In the genomic region with DNA sequence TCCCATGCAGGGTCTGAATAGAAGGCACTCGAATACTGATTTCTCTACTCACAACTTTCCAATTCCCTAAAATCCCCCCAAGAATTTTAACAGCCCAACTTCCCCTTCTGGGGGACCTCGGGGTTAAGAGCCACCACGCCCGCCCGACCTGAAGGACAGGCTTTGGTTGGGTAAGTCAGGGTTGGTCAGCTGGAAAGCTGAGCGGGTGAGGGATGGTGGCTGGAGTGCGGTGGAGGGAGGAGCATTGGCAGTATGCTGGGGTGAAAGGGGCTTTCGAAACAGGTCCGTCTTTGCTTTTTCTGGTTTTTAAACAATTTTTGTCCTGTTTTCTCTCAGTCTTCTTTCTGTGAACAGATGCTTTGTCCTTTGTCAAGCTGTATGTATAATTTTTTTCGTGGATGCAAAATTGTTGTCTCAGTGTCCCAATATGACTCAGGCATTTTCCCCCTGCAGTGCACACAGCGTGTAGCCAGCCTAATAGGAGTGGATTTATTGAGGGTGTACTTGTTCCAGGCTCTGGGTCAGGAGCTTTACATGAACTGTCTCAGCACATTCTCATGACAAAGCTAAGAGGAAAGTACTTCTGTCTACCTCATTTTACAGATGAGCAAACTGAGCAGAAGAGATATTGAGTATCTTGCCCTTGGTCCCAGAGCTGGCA, we compare ENCODE assay signal across 1 cellular context.
TF ChIP-seq lines count a peak whose summit lies in the region.

No MANE protein-coding gene starts in this region.

TF ChIP-seq in GM12878, 131 proteins besides CTCF, POLR2A, EP300 and RAD21 (continues in another document):
- TF ChIP-seq, protein P1, sequence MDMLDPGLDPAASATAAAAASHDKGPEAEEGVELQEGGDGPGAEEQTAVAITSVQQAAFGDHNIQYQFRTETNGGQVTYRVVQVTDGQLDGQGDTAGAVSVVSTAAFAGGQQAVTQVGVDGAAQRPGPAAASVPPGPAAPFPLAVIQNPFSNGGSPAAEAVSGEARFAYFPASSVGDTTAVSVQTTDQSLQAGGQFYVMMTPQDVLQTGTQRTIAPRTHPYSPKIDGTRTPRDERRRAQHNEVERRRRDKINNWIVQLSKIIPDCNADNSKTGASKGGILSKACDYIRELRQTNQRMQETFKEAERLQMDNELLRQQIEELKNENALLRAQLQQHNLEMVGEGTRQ (IDR thresholded peaks at IDR 0.05; ENCODE audit: borderline replicate concordance, low read depth, low read length), result no peak
- no peak for TF ChIP-seq SIN3A (IDR thresholded peaks at IDR 0.05; ENCODE audit: low read depth, low read length)
- no peak for TF ChIP-seq YY1 (IDR thresholded peaks at IDR 0.05; ENCODE audit: low read depth, low read length)
- 0 out of 2 replicates have a peak, but pooled peaks have one; percentile 31 for TF ChIP-seq EED (IDR thresholded peaks at IDR 0.05; ENCODE audit: low read depth)
- no peak for TF ChIP-seq CBX3 (IDR thresholded peaks at IDR 0.05; ENCODE audit: borderline replicate concordance, low read depth)
- TF ChIP-seq, protein P2, sequence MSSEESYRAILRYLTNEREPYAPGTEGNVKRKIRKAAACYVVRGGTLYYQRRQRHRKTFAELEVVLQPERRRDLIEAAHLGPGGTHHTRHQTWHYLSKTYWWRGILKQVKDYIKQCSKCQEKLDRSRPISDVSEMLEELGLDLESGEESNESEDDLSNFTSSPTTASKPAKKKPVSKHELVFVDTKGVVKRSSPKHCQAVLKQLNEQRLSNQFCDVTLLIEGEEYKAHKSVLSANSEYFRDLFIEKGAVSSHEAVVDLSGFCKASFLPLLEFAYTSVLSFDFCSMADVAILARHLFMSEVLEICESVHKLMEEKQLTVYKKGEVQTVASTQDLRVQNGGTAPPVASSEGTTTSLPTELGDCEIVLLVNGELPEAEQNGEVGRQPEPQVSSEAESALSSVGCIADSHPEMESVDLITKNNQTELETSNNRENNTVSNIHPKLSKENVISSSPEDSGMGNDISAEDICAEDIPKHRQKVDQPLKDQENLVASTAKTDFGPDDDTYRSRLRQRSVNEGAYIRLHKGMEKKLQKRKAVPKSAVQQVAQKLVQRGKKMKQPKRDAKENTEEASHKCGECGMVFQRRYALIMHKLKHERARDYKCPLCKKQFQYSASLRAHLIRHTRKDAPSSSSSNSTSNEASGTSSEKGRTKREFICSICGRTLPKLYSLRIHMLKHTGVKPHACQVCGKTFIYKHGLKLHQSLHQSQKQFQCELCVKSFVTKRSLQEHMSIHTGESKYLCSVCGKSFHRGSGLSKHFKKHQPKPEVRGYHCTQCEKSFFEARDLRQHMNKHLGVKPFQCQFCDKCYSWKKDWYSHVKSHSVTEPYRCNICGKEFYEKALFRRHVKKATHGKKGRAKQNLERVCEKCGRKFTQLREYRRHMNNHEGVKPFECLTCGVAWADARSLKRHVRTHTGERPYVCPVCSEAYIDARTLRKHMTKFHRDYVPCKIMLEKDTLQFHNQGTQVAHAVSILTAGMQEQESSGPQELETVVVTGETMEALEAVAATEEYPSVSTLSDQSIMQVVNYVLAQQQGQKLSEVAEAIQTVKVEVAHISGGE (CRISPR knock-in tag; IDR thresholded peaks at IDR 0.05), result no peak
- TF ChIP-seq, protein P3, sequence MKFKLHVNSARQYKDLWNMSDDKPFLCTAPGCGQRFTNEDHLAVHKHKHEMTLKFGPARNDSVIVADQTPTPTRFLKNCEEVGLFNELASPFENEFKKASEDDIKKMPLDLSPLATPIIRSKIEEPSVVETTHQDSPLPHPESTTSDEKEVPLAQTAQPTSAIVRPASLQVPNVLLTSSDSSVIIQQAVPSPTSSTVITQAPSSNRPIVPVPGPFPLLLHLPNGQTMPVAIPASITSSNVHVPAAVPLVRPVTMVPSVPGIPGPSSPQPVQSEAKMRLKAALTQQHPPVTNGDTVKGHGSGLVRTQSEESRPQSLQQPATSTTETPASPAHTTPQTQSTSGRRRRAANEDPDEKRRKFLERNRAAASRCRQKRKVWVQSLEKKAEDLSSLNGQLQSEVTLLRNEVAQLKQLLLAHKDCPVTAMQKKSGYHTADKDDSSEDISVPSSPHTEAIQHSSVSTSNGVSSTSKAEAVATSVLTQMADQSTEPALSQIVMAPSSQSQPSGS (IDR thresholded peaks at IDR 0.05; ENCODE audit: low read length), result peak; percentile 19; the same call in 1 of the 2 replicates
- TF ChIP-seq DPF2 (IDR thresholded peaks at IDR 0.05), result no peak
- TF ChIP-seq RELA (IDR thresholded peaks at IDR 0.05; ENCODE audit: borderline replicate concordance, partially characterized antibody), result no peak
- no peak; the same call in 1 of the 2 replicates for TF ChIP-seq MTA3 (IDR thresholded peaks at IDR 0.05; ENCODE audit: borderline replicate concordance, low read length)
- TF ChIP-seq HDAC2 (IDR thresholded peaks at IDR 0.05), result no peak
- no peak for TF ChIP-seq ZZZ3 (IDR thresholded peaks at IDR 0.05; ENCODE audit: control insufficient read depth, insufficient read length, low read depth)
- TF ChIP-seq POLR2AphosphoS2 (IDR thresholded peaks at IDR 0.05; ENCODE audit: low read depth, low read length), result no peak
- no peak for TF ChIP-seq CHD4 (IDR thresholded peaks at IDR 0.05)
- TF ChIP-seq SPI1 (IDR thresholded peaks at IDR 0.05; ENCODE audit: borderline replicate concordance, insufficient read depth, low read depth, low read length), result no peak
- no peak for TF ChIP-seq SMARCA5 (IDR thresholded peaks at IDR 0.05)
- peak; percentile 33; the same call in 1 of the 2 replicates for TF ChIP-seq NBN (IDR thresholded peaks at IDR 0.05)
- TF ChIP-seq SP1 (IDR thresholded peaks at IDR 0.05; ENCODE audit: low read depth, low read length), result no peak
- no peak for TF ChIP-seq CEBPB (IDR thresholded peaks at IDR 0.05; ENCODE audit: borderline replicate concordance in 1 of 2, low read depth in 2 of 2, low read length in 2 of 2)
- TF ChIP-seq MEF2A (IDR thresholded peaks at IDR 0.05; ENCODE audit: insufficient read depth, low read depth, low read length), result 0 out of 2 replicates have a peak, but pooled peaks have one; percentile 8
- TF ChIP-seq SRF (IDR thresholded peaks at IDR 0.05; ENCODE audit: low read depth in 2 of 2, low read length in 2 of 2), result no peak
- TF ChIP-seq JUNB (IDR thresholded peaks at IDR 0.05), result peak; percentile 51; the same call in 1 of the 2 replicates
- no peak for TF ChIP-seq EZH2 (IDR thresholded peaks at IDR 0.05; ENCODE audit: borderline replicate concordance, control insufficient read depth, low read depth, low read length)
- TF ChIP-seq NR2C2 (IDR thresholded peaks at IDR 0.05; ENCODE audit: borderline replicate concordance, control insufficient read depth, insufficient read length, low read depth), result no peak
- no peak for TF ChIP-seq MEF2B (IDR thresholded peaks at IDR 0.05; ENCODE audit: partially characterized antibody, poor library complexity, severe bottlenecking)
- TF ChIP-seq, protein P4, sequence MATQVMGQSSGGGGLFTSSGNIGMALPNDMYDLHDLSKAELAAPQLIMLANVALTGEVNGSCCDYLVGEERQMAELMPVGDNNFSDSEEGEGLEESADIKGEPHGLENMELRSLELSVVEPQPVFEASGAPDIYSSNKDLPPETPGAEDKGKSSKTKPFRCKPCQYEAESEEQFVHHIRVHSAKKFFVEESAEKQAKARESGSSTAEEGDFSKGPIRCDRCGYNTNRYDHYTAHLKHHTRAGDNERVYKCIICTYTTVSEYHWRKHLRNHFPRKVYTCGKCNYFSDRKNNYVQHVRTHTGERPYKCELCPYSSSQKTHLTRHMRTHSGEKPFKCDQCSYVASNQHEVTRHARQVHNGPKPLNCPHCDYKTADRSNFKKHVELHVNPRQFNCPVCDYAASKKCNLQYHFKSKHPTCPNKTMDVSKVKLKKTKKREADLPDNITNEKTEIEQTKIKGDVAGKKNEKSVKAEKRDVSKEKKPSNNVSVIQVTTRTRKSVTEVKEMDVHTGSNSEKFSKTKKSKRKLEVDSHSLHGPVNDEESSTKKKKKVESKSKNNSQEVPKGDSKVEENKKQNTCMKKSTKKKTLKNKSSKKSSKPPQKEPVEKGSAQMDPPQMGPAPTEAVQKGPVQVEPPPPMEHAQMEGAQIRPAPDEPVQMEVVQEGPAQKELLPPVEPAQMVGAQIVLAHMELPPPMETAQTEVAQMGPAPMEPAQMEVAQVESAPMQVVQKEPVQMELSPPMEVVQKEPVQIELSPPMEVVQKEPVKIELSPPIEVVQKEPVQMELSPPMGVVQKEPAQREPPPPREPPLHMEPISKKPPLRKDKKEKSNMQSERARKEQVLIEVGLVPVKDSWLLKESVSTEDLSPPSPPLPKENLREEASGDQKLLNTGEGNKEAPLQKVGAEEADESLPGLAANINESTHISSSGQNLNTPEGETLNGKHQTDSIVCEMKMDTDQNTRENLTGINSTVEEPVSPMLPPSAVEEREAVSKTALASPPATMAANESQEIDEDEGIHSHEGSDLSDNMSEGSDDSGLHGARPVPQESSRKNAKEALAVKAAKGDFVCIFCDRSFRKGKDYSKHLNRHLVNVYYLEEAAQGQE (IDR thresholded peaks at IDR 0.05; ENCODE audit: low read depth, low read length), result no peak
- TF ChIP-seq CBX5 (IDR thresholded peaks at IDR 0.05; ENCODE audit: low read depth), result no peak
- no peak for TF ChIP-seq TCF7 (IDR thresholded peaks at IDR 0.05; ENCODE audit: borderline replicate concordance)
- TF ChIP-seq, protein P5, sequence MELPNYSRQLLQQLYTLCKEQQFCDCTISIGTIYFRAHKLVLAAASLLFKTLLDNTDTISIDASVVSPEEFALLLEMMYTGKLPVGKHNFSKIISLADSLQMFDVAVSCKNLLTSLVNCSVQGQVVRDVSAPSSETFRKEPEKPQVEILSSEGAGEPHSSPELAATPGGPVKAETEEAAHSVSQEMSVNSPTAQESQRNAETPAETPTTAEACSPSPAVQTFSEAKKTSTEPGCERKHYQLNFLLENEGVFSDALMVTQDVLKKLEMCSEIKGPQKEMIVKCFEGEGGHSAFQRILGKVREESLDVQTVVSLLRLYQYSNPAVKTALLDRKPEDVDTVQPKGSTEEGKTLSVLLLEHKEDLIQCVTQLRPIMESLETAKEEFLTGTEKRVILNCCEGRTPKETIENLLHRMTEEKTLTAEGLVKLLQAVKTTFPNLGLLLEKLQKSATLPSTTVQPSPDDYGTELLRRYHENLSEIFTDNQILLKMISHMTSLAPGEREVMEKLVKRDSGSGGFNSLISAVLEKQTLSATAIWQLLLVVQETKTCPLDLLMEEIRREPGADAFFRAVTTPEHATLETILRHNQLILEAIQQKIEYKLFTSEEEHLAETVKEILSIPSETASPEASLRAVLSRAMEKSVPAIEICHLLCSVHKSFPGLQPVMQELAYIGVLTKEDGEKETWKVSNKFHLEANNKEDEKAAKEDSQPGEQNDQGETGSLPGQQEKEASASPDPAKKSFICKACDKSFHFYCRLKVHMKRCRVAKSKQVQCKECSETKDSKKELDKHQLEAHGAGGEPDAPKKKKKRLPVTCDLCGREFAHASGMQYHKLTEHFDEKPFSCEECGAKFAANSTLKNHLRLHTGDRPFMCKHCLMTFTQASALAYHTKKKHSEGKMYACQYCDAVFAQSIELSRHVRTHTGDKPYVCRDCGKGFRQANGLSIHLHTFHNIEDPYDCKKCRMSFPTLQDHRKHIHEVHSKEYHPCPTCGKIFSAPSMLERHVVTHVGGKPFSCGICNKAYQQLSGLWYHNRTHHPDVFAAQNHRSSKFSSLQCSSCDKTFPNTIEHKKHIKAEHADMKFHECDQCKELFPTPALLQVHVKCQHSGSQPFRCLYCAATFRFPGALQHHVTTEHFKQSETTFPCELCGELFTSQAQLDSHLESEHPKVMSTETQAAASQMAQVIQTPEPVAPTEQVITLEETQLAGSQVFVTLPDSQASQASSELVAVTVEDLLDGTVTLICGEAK (IDR thresholded peaks at IDR 0.05; ENCODE audit: borderline replicate concordance), result no peak
- TF ChIP-seq, protein P6, sequence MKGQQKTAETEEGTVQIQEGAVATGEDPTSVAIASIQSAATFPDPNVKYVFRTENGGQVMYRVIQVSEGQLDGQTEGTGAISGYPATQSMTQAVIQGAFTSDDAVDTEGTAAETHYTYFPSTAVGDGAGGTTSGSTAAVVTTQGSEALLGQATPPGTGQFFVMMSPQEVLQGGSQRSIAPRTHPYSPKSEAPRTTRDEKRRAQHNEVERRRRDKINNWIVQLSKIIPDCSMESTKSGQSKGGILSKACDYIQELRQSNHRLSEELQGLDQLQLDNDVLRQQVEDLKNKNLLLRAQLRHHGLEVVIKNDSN (IDR thresholded peaks at IDR 0.05; ENCODE audit: borderline replicate concordance, extremely low read length, insufficient read depth, low read depth, low read length), result no peak
- no peak for TF ChIP-seq BHLHE40 (IDR thresholded peaks at IDR 0.05; ENCODE audit: borderline replicate concordance in 1 of 2, low read depth in 2 of 2, low read length in 1 of 2)
- TF ChIP-seq, protein P7, sequence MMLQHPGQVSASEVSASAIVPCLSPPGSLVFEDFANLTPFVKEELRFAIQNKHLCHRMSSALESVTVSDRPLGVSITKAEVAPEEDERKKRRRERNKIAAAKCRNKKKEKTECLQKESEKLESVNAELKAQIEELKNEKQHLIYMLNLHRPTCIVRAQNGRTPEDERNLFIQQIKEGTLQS (IDR thresholded peaks at IDR 0.05; ENCODE audit: borderline replicate concordance, extremely low read depth, low read depth, low read length), result no peak
- no peak for TF ChIP-seq ASH2L (IDR thresholded peaks at IDR 0.05; ENCODE audit: borderline replicate concordance, low read depth)
- TF ChIP-seq, protein P8, sequence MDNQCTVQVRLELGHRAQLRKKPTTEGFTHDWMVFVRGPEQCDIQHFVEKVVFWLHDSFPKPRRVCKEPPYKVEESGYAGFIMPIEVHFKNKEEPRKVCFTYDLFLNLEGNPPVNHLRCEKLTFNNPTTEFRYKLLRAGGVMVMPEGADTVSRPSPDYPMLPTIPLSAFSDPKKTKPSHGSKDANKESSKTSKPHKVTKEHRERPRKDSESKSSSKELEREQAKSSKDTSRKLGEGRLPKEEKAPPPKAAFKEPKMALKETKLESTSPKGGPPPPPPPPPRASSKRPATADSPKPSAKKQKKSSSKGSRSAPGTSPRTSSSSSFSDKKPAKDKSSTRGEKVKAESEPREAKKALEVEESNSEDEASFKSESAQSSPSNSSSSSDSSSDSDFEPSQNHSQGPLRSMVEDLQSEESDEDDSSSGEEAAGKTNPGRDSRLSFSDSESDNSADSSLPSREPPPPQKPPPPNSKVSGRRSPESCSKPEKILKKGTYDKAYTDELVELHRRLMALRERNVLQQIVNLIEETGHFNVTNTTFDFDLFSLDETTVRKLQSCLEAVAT (IDR thresholded peaks at IDR 0.05), result no peak
